In genomic region chr19:29620931-29621351, GRCh38 we compare ENCODE assay signal across 14 cellular contexts. TPM values are rescaled to one million over a fixed set of nuclear protein-coding genes. Genes with fewer than 3 reads are reported as not detected.
DNase-seq lines count a peak whose midpoint lies in the region; ATAC-seq and TF ChIP-seq lines count a peak whose summit lies in the region.
"Had no signal": no experiment of that assay in that cellular context is flagged by ENCODE, and none has a peak within 500 bp of the region (broad histone marks: within the 10 kb centered on the region; RNA-seq: fewer than 3 reads in every experiment).

No MANE protein-coding gene starts in this region.

- DNase-seq in activated CD8-positive, alpha-beta T cell treated with anti-CD3 and anti-CD28 coated beads, Interleukin-2, amount 10 ng/mL, durations not matched to agents 7 days and 5 days = peak; percentile 71
- DNase-seq in chondrocyte (ENCODE audit: low spot score) (peak; percentile 74), NCI-H2081 (lab: John Stamatoyannopoulos, UW) (no peak), left ventricle myocardium inferior (no peak)
- peak; percentile 29 to 48 (median 42) for DNase-seq in stimulated activated CD4-positive, alpha-beta T cell treated with anti-CD3 and anti-CD28 coated beads, TNF-alpha, amount 100 ng/mL, for 48 hours (ENCODE audit: low read depth in 3 of 3)
- DNase-seq: glutamatergic neuron, Kasumi-1, mesendoderm, NCI-H524, substantia nigra had no signal

- no peaks in the 10 kb centered on the region for H3K4me1 ChIP-seq in left ventricle myocardium inferior

- POLR2A ChIA-PET in activated CD8-positive, alpha-beta T cell treated with anti-CD3 and anti-CD28 coated beads, Interleukin-2, amount 10 ng/mL, durations not matched to agents 7 days and 5 days (lab: Charles Lee) = interaction anchor here (1.8 to 10.9 kb wide), 3 partner anchors 15 to 52 kb away, joined by 9 to 96 read pairs (median 19); partner anchors contain the start of gene POP4

- CTCF ChIA-PET in activated CD8-positive, alpha-beta T cell treated with anti-CD3 and anti-CD28 coated beads, Interleukin-2, amount 10 ng/mL, durations not matched to agents 7 days and 5 days (lab: Charles Lee) = interaction anchor here (0.7 to 8.6 kb wide), 8 partner anchors 11 to 95 kb away, joined by 3 to 96 read pairs (median 33); partner anchors contain the start of genes C19orf12, PLEKHF1 and POP4

- H3K36me3 Mint-ChIP-seq in activated CD8-positive, alpha-beta T cell treated with anti-CD3 and anti-CD28 coated beads, Interleukin-2, amount 10 ng/mL, durations not matched to agents 7 days and 5 days (ENCODE audit: low read depth) = peaks cover 7% of the 10 kb centered on the region
- peaks cover 7% of the 10 kb centered on the region for H3K36me3 Mint-ChIP-seq in chondrocyte (ENCODE audit: low read depth)

- peaks cover 57% of the 10 kb centered on the region for H3K4me1 Mint-ChIP-seq in activated CD8-positive, alpha-beta T cell treated with anti-CD3 and anti-CD28 coated beads, Interleukin-2, amount 10 ng/mL, durations not matched to agents 7 days and 5 days (ENCODE audit: low read depth)
- no peaks in the 10 kb centered on the region for H3K4me1 Mint-ChIP-seq in chondrocyte (ENCODE audit: low read depth)

- ATAC-seq in GM19438 (IDR thresholded peaks at IDR 0.05; ENCODE audit: low read depth, unreplicated experiment) (peak; percentile 43), HG03520 (IDR thresholded peaks at IDR 0.05; ENCODE audit: unreplicated experiment) (no peak), HG03175 (IDR thresholded peaks at IDR 0.05; ENCODE audit: unreplicated experiment) (no peak)
- peak; percentile 31 for ATAC-seq in activated CD8-positive, alpha-beta T cell treated with anti-CD3 and anti-CD28 coated beads, Interleukin-2, amount 10 ng/mL, durations not matched to agents 7 days and 5 days

- H3K4me3 ChIP-seq in left ventricle myocardium inferior = no peak overlapping the region

- H3K36me3 ChIP-seq in left ventricle myocardium inferior = peaks cover 6% of the 10 kb centered on the region

- H3K9me3 ChIP-seq in left ventricle myocardium inferior (replicated peaks) = no peaks in the 10 kb centered on the region

- peaks cover 4% of the 10 kb centered on the region for H3K27me3 ChIP-seq in left ventricle myocardium inferior (ENCODE audit: low read depth)

- H3K27me3 Mint-ChIP-seq in activated CD8-positive, alpha-beta T cell treated with anti-CD3 and anti-CD28 coated beads, Interleukin-2, amount 10 ng/mL, durations not matched to agents 7 days and 5 days (ENCODE audit: low read depth) = peaks cover 3% of the 10 kb centered on the region
- H3K27me3 Mint-ChIP-seq in chondrocyte (ENCODE audit: low read depth) = peaks cover 6% of the 10 kb centered on the region

- H3K4me3 Mint-ChIP-seq in activated CD8-positive, alpha-beta T cell treated with anti-CD3 and anti-CD28 coated beads, Interleukin-2, amount 10 ng/mL, durations not matched to agents 7 days and 5 days = peak overlapping the region; percentile 81
- no peak overlapping the region for H3K4me3 Mint-ChIP-seq in chondrocyte (ENCODE audit: unreplicated experiment)
- H3K4me3 Mint-ChIP-seq: dendritic cell treated with granulocyte-macrophage colony-stimulating factor and Interleukin-4, amounts not matched to agents 40 ng/mL and 50 ng/mL, for 4 days had no signal

- H3K27ac Mint-ChIP-seq in activated CD8-positive, alpha-beta T cell treated with anti-CD3 and anti-CD28 coated beads, Interleukin-2, amount 10 ng/mL, durations not matched to agents 7 days and 5 days = peak overlapping the region; percentile 95
- H3K27ac Mint-ChIP-seq in chondrocyte (ENCODE audit: unreplicated experiment) = no peak overlapping the region
- H3K27ac Mint-ChIP-seq: dendritic cell treated with granulocyte-macrophage colony-stimulating factor and Interleukin-4, amounts not matched to agents 40 ng/mL and 50 ng/mL, for 4 days had no signal

- intact Hi-C loops in left ventricle myocardium inferior (cut with micrococcal nuclease) = no loop called here

- TF ChIP-seq CTCF in chondrocyte (IDR thresholded peaks at IDR 0.05) = no peak
- TF ChIP-seq CTCF in left ventricle myocardium inferior (IDR thresholded peaks at IDR 0.05; ENCODE audit: borderline replicate concordance) = no peak

- no peaks in the 10 kb centered on the region for H3K9me3 Mint-ChIP-seq in activated CD8-positive, alpha-beta T cell treated with anti-CD3 and anti-CD28 coated beads, Interleukin-2, amount 10 ng/mL, durations not matched to agents 7 days and 5 days (ENCODE audit: insufficient read depth)
- H3K9me3 Mint-ChIP-seq in chondrocyte (ENCODE audit: low read depth) = peaks cover 4% of the 10 kb centered on the region
- H3K9me3 Mint-ChIP-seq: dendritic cell treated with granulocyte-macrophage colony-stimulating factor and Interleukin-4, amounts not matched to agents 40 ng/mL and 50 ng/mL, for 4 days had no signal

- no peak overlapping the region for H3K27ac ChIP-seq in left ventricle myocardium inferior (replicated peaks)

RNA-seq across cellular contexts. Expression of gene POP4, which starts 14.9 kb away (rescaled TPM):
- total RNA-seq in activated CD8-positive, alpha-beta T cell treated with anti-CD3 and anti-CD28 coated beads, Interleukin-2, amount 10 ng/mL, durations not matched to agents 7 days and 5 days = 100 to 1,000 TPM; 101 to 103 TPM
- 49.0 to 71.1 TPM (median 49.4 TPM) in 3 replicates for total RNA-seq in chondrocyte
- total RNA-seq in left ventricle myocardium inferior = 53.9 TPM

RNA-seq across cellular contexts. Expression of gene PLEKHF1, which starts 44.3 kb away (rescaled TPM):
- 10 to 100 TPM; 46.0 to 47.7 TPM for total RNA-seq in activated CD8-positive, alpha-beta T cell treated with anti-CD3 and anti-CD28 coated beads, Interleukin-2, amount 10 ng/mL, durations not matched to agents 7 days and 5 days
- total RNA-seq in chondrocyte (10.1 to 29.4 TPM (median 28.6 TPM) in 3 replicates), left ventricle myocardium inferior (27.8 TPM)

Comparison
In these comparisons a context has a peak if more than half of its experiments do, and no peak if none do; other contexts are left out.
1. ATAC-seq: peak in GM19438 (single experiment) and activated CD8-positive, alpha-beta T cell treated with anti-CD3 and anti-CD28 coated beads, Interleukin-2, amount 10 ng/mL, durations not matched to agents 7 days and 5 days (single experiment); none in HG03520 (single experiment) and HG03175 (single experiment).
2. DNase-seq: peak in activated CD8-positive, alpha-beta T cell treated with anti-CD3 and anti-CD28 coated beads, Interleukin-2, amount 10 ng/mL, durations not matched to agents 7 days and 5 days (single experiment), chondrocyte (single experiment) and stimulated activated CD4-positive, alpha-beta T cell treated with anti-CD3 and anti-CD28 coated beads, TNF-alpha, amount 100 ng/mL, for 48 hours (3 of 3); none in NCI-H2081 (0 of 2) and left ventricle myocardium inferior (single experiment).